In the genomic region with DNA sequence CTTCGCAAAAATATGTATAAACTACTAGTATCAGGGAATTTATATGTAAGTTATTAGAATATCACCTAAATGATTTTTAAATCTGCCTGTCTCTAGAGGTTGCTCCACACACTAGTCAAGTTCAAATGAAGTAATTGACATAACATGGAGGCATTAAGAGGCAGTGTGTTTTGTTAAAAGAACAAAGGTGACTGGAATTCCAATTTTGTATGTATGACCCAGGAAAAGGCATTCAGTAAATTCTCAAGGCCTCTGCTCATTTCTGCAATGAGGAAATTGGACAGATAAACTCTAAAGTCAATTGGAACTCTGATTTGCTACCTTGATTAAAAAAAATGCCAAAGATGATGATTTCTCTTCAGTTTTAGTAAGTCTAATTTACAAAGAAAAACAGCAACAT, we compare ENCODE assay signal across 18 cellular contexts.
DNase-seq lines count a peak whose midpoint lies in the region; ATAC-seq and TF ChIP-seq lines count a peak whose summit lies in the region.
"Had no signal": no experiment of that assay in that cellular context is flagged by ENCODE, and none has a peak within 500 bp of the region (broad histone marks: within the 10 kb centered on the region; RNA-seq: fewer than 3 reads in every experiment).

No MANE protein-coding gene starts in this region.

- H3K56ac ChIP-seq in mesendoderm (ENCODE audit: low read length): no peak overlapping the region

- H2AFZ ChIP-seq in ACC112 (ENCODE audit: low read length, unreplicated experiment) (peak overlapping the region; percentile 18), PC-3 (ENCODE audit: low read length) (0 out of 2 replicates have a peak overlapping the region, but pooled peaks have one; percentile 46), neural cell (ENCODE audit: low read depth, low read length) (no peak overlapping the region)

- H3K4me3 ChIP-seq in ACC112 (ENCODE audit: low read depth, low read length) (peak overlapping the region; percentile 15), PC-3 (ENCODE audit: low read length) (no peak overlapping the region), neural cell (ENCODE audit: low read length) (no peak overlapping the region), mesendoderm (ENCODE audit: low read length) (no peak overlapping the region)
- H3K4me3 ChIP-seq: GM12878, K562 had no signal

- peak overlapping the region; percentile 47; the same call in 1 of the 2 replicates for H3K4me2 ChIP-seq in PC-3 (ENCODE audit: low read length)
- H3K4me2 ChIP-seq in neural cell (ENCODE audit: low read length): peak overlapping the region; percentile 10
- H3K4me2 ChIP-seq in mesendoderm (ENCODE audit: low read length): no peak overlapping the region

- BruUV-seq in PC-3 (replicated peaks; lab: Mats Ljungman, UMichigan): no TSS peak

- CTCF ChIA-PET in PC-3 (lab: Charles Lee): no interaction called here

- peaks cover 54% of the 10 kb centered on the region for H3K79me2 ChIP-seq in ACC112 (ENCODE audit: control insufficient read depth, insufficient read depth, low read length, unreplicated experiment)
- H3K79me2 ChIP-seq in PC-3 (ENCODE audit: low read length): no peaks in the 10 kb centered on the region
- H3K79me2 ChIP-seq in neural cell (replicated peaks; ENCODE audit: insufficient read depth, low read length): no peaks in the 10 kb centered on the region
- no peaks in the 10 kb centered on the region for H3K79me2 ChIP-seq in mesendoderm (ENCODE audit: control insufficient read depth, insufficient read depth, low read length)

- peaks cover 35% of the 10 kb centered on the region for H3K36me3 ChIP-seq in ACC112 (ENCODE audit: insufficient read depth, low read length)
- H3K36me3 ChIP-seq in PC-3 (ENCODE audit: low read depth, low read length): no peaks in the 10 kb centered on the region
- no peaks in the 10 kb centered on the region for H3K36me3 ChIP-seq in neural cell (ENCODE audit: insufficient read depth, low read length)
- H3K36me3 ChIP-seq in mesendoderm (ENCODE audit: control insufficient read depth, insufficient read depth, low read length): no peaks in the 10 kb centered on the region

- H3K9me3 Mint-ChIP-seq in activated naive CD4-positive, alpha-beta T cell treated with anti-CD3 and anti-CD28 coated beads, Interleukin-2, amount 50 U/mL, for 72 hours: peaks cover 4 to 14% of the 10 kb centered on the region in 2 donors

- POLR2A ChIA-PET in PC-3 (lab: Charles Lee; ENCODE audit: unreplicated experiment): no interaction called here

- H4K5ac ChIP-seq in mesendoderm (ENCODE audit: low read length): no peak overlapping the region

- TF ChIP-seq RAD21 in neural cell (conservative IDR thresholded peaks at IDR 0.05): no peak

- peak overlapping the region; percentile 83 for H3K27ac ChIP-seq in ACC112 (ENCODE audit: low read depth, low read length)
- peak overlapping the region; percentile 13; the same call in 1 of the 2 replicates for H3K27ac ChIP-seq in PC-3 (ENCODE audit: low read length)
- H3K27ac ChIP-seq in neural cell (ENCODE audit: low read length): no peak overlapping the region
- no peak overlapping the region for H3K27ac ChIP-seq in mesendoderm (ENCODE audit: low read depth, low read length)
- H3K27ac ChIP-seq: HL-60 had no signal

- H3K79me1 ChIP-seq in mesendoderm (ENCODE audit: low read length): no peaks in the 10 kb centered on the region

- H2BK120ac ChIP-seq in mesendoderm (ENCODE audit: low read depth, low read length): no peak overlapping the region

- no peak overlapping the region for H3K18ac ChIP-seq in mesendoderm (ENCODE audit: low read length)

- no peak overlapping the region for H3K4ac ChIP-seq in mesendoderm (ENCODE audit: low read depth, low read length)

- no peak for TF ChIP-seq EP300 in neural cell (conservative IDR thresholded peaks at IDR 0.05; ENCODE audit: poor library complexity, severe bottlenecking)

- ATAC-seq in PC-3 (no peak), HG03342 (IDR thresholded peaks at IDR 0.05; ENCODE audit: unreplicated experiment) (no peak)
- no peak for ATAC-seq in activated naive CD4-positive, alpha-beta T cell treated with anti-CD3 and anti-CD28 coated beads, Interleukin-2, amount 50 U/mL, for 72 hours
- ATAC-seq: GM12878, K562, Panc1 had no signal

- H2BK15ac ChIP-seq in mesendoderm (replicated peaks; ENCODE audit: low read depth): no peak overlapping the region

- H4K8ac ChIP-seq in mesendoderm (ENCODE audit: low read depth, low read length): no peak overlapping the region

- H3K23ac ChIP-seq in mesendoderm (ENCODE audit: low read length): no peak overlapping the region

- no peaks in the 10 kb centered on the region for H3K36me3 Mint-ChIP-seq in activated naive CD4-positive, alpha-beta T cell treated with anti-CD3 and anti-CD28 coated beads, Interleukin-2, amount 50 U/mL, for 72 hours
- H3K36me3 Mint-ChIP-seq: CD4-positive, CD25-positive, alpha-beta regulatory T cell had no signal

- no peak overlapping the region for H2AK5ac ChIP-seq in mesendoderm (ENCODE audit: low read length)

- H3K9me2 ChIP-seq in PC-3 (replicated peaks; ENCODE audit: low read length) (no peaks in the 10 kb centered on the region), neural cell (ENCODE audit: insufficient read depth, low read length) (no peaks in the 10 kb centered on the region)

- H3F3A ChIP-seq in PC-3 (ENCODE audit: low read length, unreplicated experiment) (no peaks in the 10 kb centered on the region), neural cell (ENCODE audit: insufficient read depth, low read length, poor library complexity, severe bottlenecking) (no peaks in the 10 kb centered on the region)

- H2BK5ac ChIP-seq in mesendoderm (ENCODE audit: low read length): no peak overlapping the region

- H3K27me3 ChIP-seq in ACC112 (ENCODE audit: insufficient read depth, low read length) (no peaks in the 10 kb centered on the region), PC-3 (ENCODE audit: low read length) (no peaks in the 10 kb centered on the region), neural cell (ENCODE audit: insufficient read depth, low read depth, low read length) (no peaks in the 10 kb centered on the region), mesendoderm (ENCODE audit: insufficient read depth, low read length, poor library complexity) (no peaks in the 10 kb centered on the region)

- no CpG with 5 or more reads among the region's 1 CpG for WGBS in mesendoderm (ENCODE audit: extremely low coverage, insufficient coverage, low lambda C conversion rate)

- no peak overlapping the region for H3K9ac ChIP-seq in PC-3 (ENCODE audit: low read length)
- no peak overlapping the region for H3K9ac ChIP-seq in neural cell (ENCODE audit: low read length)
- H3K9ac ChIP-seq in mesendoderm (ENCODE audit: low read length): no peak overlapping the region

- intact Hi-C loops in PC-3 (cut with micrococcal nuclease): loop anchor here (10.0 kb wide), 1 partner anchor 893 kb away; no protein-coding TSS in a partner anchor

- H3K9me3 ChIP-seq in PC-3 (ENCODE audit: low read length) (no peaks in the 10 kb centered on the region), neural cell (ENCODE audit: low read length) (no peaks in the 10 kb centered on the region)

- no peak overlapping the region for H3K27ac Mint-ChIP-seq in activated naive CD4-positive, alpha-beta T cell treated with anti-CD3 and anti-CD28 coated beads, Interleukin-2, amount 50 U/mL, for 72 hours
- H3K27ac Mint-ChIP-seq: CD4-positive, CD25-positive, alpha-beta regulatory T cell had no signal

- TF ChIP-seq CTCF in PC-3 (conservative IDR thresholded peaks at IDR 0.05; ENCODE audit: low read depth, low read length) (no peak), neural cell (IDR thresholded peaks at IDR 0.05; ENCODE audit: poor library complexity, severe bottlenecking) (no peak)

- H4K20me1 ChIP-seq in PC-3 (ENCODE audit: low read length) (no peaks in the 10 kb centered on the region), neural cell (ENCODE audit: insufficient read depth) (no peaks in the 10 kb centered on the region)

- H3K4me1 ChIP-seq in ACC112 (ENCODE audit: control insufficient read depth, insufficient read depth, low read length, unreplicated experiment): peaks cover 29% of the 10 kb centered on the region
- H3K4me1 ChIP-seq in PC-3 (ENCODE audit: insufficient read depth, low read length): peaks cover 36% of the 10 kb centered on the region
- H3K4me1 ChIP-seq in mesendoderm (ENCODE audit: control insufficient read depth, low read depth, low read length): no peaks in the 10 kb centered on the region

- DNase-seq in PC-3 (no peak), astrocyte of the hippocampus (ENCODE audit: low read depth, low spot score) (peak; percentile 37), KG1 (lab: John Stamatoyannopoulos, UW) (no peak), mesendoderm (no peak)
- DNase-seq in activated naive CD4-positive, alpha-beta T cell treated with anti-CD3 and anti-CD28 coated beads, Interleukin-2, amount 50 U/mL, for 72 hours (ENCODE audit: low spot score in 2 of 2): no peak
- DNase-seq: CD4-positive, CD25-positive, alpha-beta regulatory T cell; DMS79; NCI-H1048; NCI-H446; NCI-H748 treated with DMSO at 0.1 percent for 48 hours; SHP77 had no signal

TF ChIP-seq in neural cell, 6 proteins besides CTCF, POLR2A, EP300 and RAD21 (continues in another document):
- TF ChIP-seq TAF1 (IDR thresholded peaks at IDR 0.05; ENCODE audit: low read depth) (no peak), EZH2 (IDR thresholded peaks at IDR 0.05; ENCODE audit: borderline replicate concordance, insufficient read depth, low read length, poor library complexity, severe bottlenecking) (no peak)
- TF ChIP-seq, protein P1, sequence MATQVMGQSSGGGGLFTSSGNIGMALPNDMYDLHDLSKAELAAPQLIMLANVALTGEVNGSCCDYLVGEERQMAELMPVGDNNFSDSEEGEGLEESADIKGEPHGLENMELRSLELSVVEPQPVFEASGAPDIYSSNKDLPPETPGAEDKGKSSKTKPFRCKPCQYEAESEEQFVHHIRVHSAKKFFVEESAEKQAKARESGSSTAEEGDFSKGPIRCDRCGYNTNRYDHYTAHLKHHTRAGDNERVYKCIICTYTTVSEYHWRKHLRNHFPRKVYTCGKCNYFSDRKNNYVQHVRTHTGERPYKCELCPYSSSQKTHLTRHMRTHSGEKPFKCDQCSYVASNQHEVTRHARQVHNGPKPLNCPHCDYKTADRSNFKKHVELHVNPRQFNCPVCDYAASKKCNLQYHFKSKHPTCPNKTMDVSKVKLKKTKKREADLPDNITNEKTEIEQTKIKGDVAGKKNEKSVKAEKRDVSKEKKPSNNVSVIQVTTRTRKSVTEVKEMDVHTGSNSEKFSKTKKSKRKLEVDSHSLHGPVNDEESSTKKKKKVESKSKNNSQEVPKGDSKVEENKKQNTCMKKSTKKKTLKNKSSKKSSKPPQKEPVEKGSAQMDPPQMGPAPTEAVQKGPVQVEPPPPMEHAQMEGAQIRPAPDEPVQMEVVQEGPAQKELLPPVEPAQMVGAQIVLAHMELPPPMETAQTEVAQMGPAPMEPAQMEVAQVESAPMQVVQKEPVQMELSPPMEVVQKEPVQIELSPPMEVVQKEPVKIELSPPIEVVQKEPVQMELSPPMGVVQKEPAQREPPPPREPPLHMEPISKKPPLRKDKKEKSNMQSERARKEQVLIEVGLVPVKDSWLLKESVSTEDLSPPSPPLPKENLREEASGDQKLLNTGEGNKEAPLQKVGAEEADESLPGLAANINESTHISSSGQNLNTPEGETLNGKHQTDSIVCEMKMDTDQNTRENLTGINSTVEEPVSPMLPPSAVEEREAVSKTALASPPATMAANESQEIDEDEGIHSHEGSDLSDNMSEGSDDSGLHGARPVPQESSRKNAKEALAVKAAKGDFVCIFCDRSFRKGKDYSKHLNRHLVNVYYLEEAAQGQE (IDR thresholded peaks at IDR 0.05; ENCODE audit: borderline replicate concordance): no peak

Comparison
In these comparisons a context has a peak if more than half of its experiments do, and no peak if none do; other contexts are left out.
1. H3K27ac ChIP-seq: peak in ACC112 (single experiment) and PC-3 (single experiment); none in neural cell (single experiment) and mesendoderm (single experiment).